8 cellular contexts compared by ENCODE assay signal in the genomic region with DNA sequence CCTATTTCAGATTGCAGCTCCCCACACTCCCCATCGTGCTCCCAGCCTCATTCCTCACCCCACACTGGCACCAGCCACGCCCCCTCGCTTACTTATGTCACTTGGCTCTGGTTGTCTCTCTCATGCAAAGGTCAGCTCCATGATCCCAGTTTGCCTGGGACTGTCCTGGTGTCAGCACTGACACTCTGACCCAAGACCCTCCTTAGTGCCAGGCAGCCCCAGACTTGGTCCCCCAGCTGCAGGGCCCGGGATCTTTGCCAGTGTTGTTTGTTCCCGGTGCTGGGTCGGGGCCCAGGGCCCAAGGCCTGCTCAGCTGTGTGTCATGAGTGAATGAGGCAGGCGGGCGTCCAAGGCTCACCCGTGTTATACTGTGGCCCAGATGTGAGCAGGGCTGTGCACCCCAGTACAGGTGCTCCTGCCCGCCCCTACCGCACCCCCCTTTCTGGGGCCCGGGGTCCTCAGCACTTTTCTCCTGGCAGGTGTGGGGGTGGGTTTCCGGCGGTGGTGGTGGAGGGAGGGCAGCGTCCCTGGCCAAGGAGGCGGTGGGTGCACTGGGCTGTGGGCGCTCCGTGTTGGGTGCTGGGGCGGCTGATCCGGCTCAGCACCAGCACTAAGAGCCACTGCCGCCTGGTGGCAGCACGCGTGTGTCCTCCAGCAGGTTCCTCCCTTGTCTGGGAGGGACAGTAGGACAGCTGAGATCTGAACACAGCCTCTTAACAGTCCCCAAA. TPM values are rescaled to one million over a fixed set of nuclear protein-coding genes. Genes with fewer than 3 reads are reported as not detected.
DNase-seq lines count a peak whose midpoint lies in the region; ATAC-seq and TF ChIP-seq lines count a peak whose summit lies in the region.

No MANE protein-coding gene starts in this region.

- WGBS in stomach, 5 donors = 21 to 25% (median 22%) methylated on average over 14 to 23 of the region's 23 CpGs

- H3K27me3 Mint-ChIP-seq in activated CD8-positive, alpha-beta memory T cell treated with anti-CD3 and anti-CD28 coated beads, Interleukin-2, amount 10 ng/mL, durations not matched to agents 7 days and 5 days = peaks cover 12% of the 10 kb centered on the region
- peaks cover 0 to 14% (median 0%) of the 10 kb centered on the region in 5 donors for H3K27me3 Mint-ChIP-seq in naive thymus-derived CD4-positive, alpha-beta T cell

- no peaks in the 10 kb centered on the region for H3K27me3 ChIP-seq in naive thymus-derived CD4-positive, alpha-beta T cell (ENCODE audit: control insufficient read depth in 2 of 2, insufficient read depth in 2 of 2, low read length in 2 of 2)
- H3K27me3 ChIP-seq in stomach = peaks cover 0 to 9% (median 0%) of the 10 kb centered on the region in 3 donors

- H3K4me3 ChIP-seq in naive thymus-derived CD4-positive, alpha-beta T cell (ENCODE audit: low read length) = no peak overlapping the region
- no peak overlapping the region for H3K4me3 ChIP-seq in stomach

- intact Hi-C loops in naive thymus-derived CD4-positive, alpha-beta T cell (cut with micrococcal nuclease) = loop anchor here (1.0 to 10.0 kb wide), 6 partner anchors 22 to 226 kb away; a partner anchor contains a TSS
- intact Hi-C loops in stomach (cut with DNase I; ENCODE audit: low total_unique reads) = no loop called here

- CTCF ChIA-PET in activated CD8-positive, alpha-beta memory T cell treated with anti-CD3 and anti-CD28 coated beads, Interleukin-2, amount 10 ng/mL, durations not matched to agents 7 days and 5 days (lab: Charles Lee) = interaction anchor here (0.8 to 5.5 kb wide), 10 partner anchors 18 to 225 kb away, joined by 3 to 38 read pairs (median 4); no protein-coding TSS in a partner anchor
- CTCF ChIA-PET in naive thymus-derived CD4-positive, alpha-beta T cell (lab: Charles Lee) = interaction anchor here (0.8 to 2.1 kb wide), 6 partner anchors 26 to 66 kb away, joined by 3 to 8 read pairs (median 4); no protein-coding TSS in a partner anchor

- DNase-seq in GM03348 (ENCODE audit: low spot score) (peak; percentile 85), NCI-H1694 (lab: John Stamatoyannopoulos, UW) (peak; percentile 49), erythroblast (lab: John Stamatoyannopoulos, UW) (peak; percentile 67 to 78), stomach (peak; percentile 80), NCI-H1417 treated with DMSO at 0.1 percent for 48 hours (lab: John Stamatoyannopoulos, UW) (no peak), NCI-H1048 (lab: John Stamatoyannopoulos, UW) (no peak)
- peak; percentile 80 for DNase-seq in activated CD8-positive, alpha-beta memory T cell treated with anti-CD3 and anti-CD28 coated beads, Interleukin-2, amount 10 ng/mL, durations not matched to agents 7 days and 5 days
- DNase-seq in naive thymus-derived CD4-positive, alpha-beta T cell = peak in 7 of 9 donors; percentile 46 to 69 (median 53)

- peaks cover 6 to 8% of the 10 kb centered on the region in 2 donors for H3K4me1 ChIP-seq in naive thymus-derived CD4-positive, alpha-beta T cell (ENCODE audit: control insufficient read depth in 2 of 2, insufficient read depth in 2 of 2, low read length in 2 of 2)
- peaks cover 8 to 34% (median 23%) of the 10 kb centered on the region in 4 donors for H3K4me1 ChIP-seq in stomach

- peak in 5 of 7 experiments; percentile 49 to 78 (median 67) for TF ChIP-seq CTCF in stomach (IDR thresholded peaks at IDR 0.05)

- POLR2A ChIA-PET in naive thymus-derived CD4-positive, alpha-beta T cell (lab: Charles Lee) = interaction anchor here (1.6 kb wide), 1 partner anchor 56 kb away, joined by 4 read pairs; no protein-coding TSS in a partner anchor

- no peak overlapping the region for H3K27ac Mint-ChIP-seq in activated CD8-positive, alpha-beta memory T cell treated with anti-CD3 and anti-CD28 coated beads, Interleukin-2, amount 10 ng/mL, durations not matched to agents 7 days and 5 days
- H3K27ac Mint-ChIP-seq in naive thymus-derived CD4-positive, alpha-beta T cell = peak overlapping the region in 3 of 9 donors; percentile 11 to 63 (median 50)

- H3K9me3 Mint-ChIP-seq in activated CD8-positive, alpha-beta memory T cell treated with anti-CD3 and anti-CD28 coated beads, Interleukin-2, amount 10 ng/mL, durations not matched to agents 7 days and 5 days (ENCODE audit: low read depth) = peaks cover 2% of the 10 kb centered on the region
- peaks cover 0 to 28% (median 11%) of the 10 kb centered on the region in 11 donors for H3K9me3 Mint-ChIP-seq in naive thymus-derived CD4-positive, alpha-beta T cell

- TF ChIP-seq EP300 in stomach (IDR thresholded peaks at IDR 0.05) = no peak

- peaks cover 0 to 13% (median 0%) of the 10 kb centered on the region in 3 experiments for H3K9me3 ChIP-seq in naive thymus-derived CD4-positive, alpha-beta T cell (ENCODE audit: control insufficient read depth in 2 of 3, low read length in 3 of 3)
- H3K9me3 ChIP-seq in stomach = peaks cover 4 to 26% (median 23%) of the 10 kb centered on the region in 4 donors

- TF ChIP-seq POLR2A in erythroblast (IDR thresholded peaks at IDR 0.05; ENCODE audit: low read length) (no peak), stomach (IDR thresholded peaks at IDR 0.05) (no peak)

- no peak overlapping the region for H3K27ac ChIP-seq in naive thymus-derived CD4-positive, alpha-beta T cell (ENCODE audit: low read depth, low read length)
- H3K27ac ChIP-seq in stomach = no peak overlapping the region

- H3K36me3 ChIP-seq in naive thymus-derived CD4-positive, alpha-beta T cell (ENCODE audit: control insufficient read depth in 2 of 3, insufficient read depth in 3 of 3, low read length in 3 of 3) = no peaks in the 10 kb centered on the region
- no peaks in the 10 kb centered on the region for H3K36me3 ChIP-seq in stomach

- no peak overlapping the region for H3K4me3 Mint-ChIP-seq in activated CD8-positive, alpha-beta memory T cell treated with anti-CD3 and anti-CD28 coated beads, Interleukin-2, amount 10 ng/mL, durations not matched to agents 7 days and 5 days
- peak overlapping the region in 4 of 10 donors; percentile 32 to 49 (median 37) for H3K4me3 Mint-ChIP-seq in naive thymus-derived CD4-positive, alpha-beta T cell

- peaks cover 5% of the 10 kb centered on the region for H3K4me1 Mint-ChIP-seq in activated CD8-positive, alpha-beta memory T cell treated with anti-CD3 and anti-CD28 coated beads, Interleukin-2, amount 10 ng/mL, durations not matched to agents 7 days and 5 days
- H3K4me1 Mint-ChIP-seq in naive thymus-derived CD4-positive, alpha-beta T cell = peaks cover 3 to 12% (median 6%) of the 10 kb centered on the region in 7 donors

- peaks cover 2% of the 10 kb centered on the region for H3K36me3 Mint-ChIP-seq in activated CD8-positive, alpha-beta memory T cell treated with anti-CD3 and anti-CD28 coated beads, Interleukin-2, amount 10 ng/mL, durations not matched to agents 7 days and 5 days
- peaks cover 3 to 11% (median 5%) of the 10 kb centered on the region in 5 donors for H3K36me3 Mint-ChIP-seq in naive thymus-derived CD4-positive, alpha-beta T cell

- ATAC-seq in activated CD8-positive, alpha-beta memory T cell treated with anti-CD3 and anti-CD28 coated beads, Interleukin-2, amount 10 ng/mL, durations not matched to agents 7 days and 5 days = peak; percentile 95
- peak; percentile 93 for ATAC-seq in naive thymus-derived CD4-positive, alpha-beta T cell

RNA-seq across cellular contexts. Expression of a gene that starts 19.5 kb away (rescaled TPM):
- total RNA-seq in activated CD8-positive, alpha-beta memory T cell treated with anti-CD3 and anti-CD28 coated beads, Interleukin-2, amount 10 ng/mL, durations not matched to agents 7 days and 5 days = under 1 TPM in 1 of 2 experiments, not detected in 1; 0.05 TPM
- total RNA-seq in naive thymus-derived CD4-positive, alpha-beta T cell = not detected
- not detected for polyA plus RNA-seq in naive thymus-derived CD4-positive, alpha-beta T cell
- total RNA-seq in stomach = 1 to 10 TPM in 1 of 5 donors, under 1 TPM in 2, not detected in 2; 0.87 to 1.2 (median 0.92) TPM
- under 1 TPM in 1 of 3 donors, not detected in 2; 0.03 TPM for polyA plus RNA-seq in stomach

RNA-seq across cellular contexts. Expression of a gene that starts 32.5 kb away (rescaled TPM):
- 10 to 100 TPM; 53.4 to 79.7 TPM for total RNA-seq in activated CD8-positive, alpha-beta memory T cell treated with anti-CD3 and anti-CD28 coated beads, Interleukin-2, amount 10 ng/mL, durations not matched to agents 7 days and 5 days
- total RNA-seq in naive thymus-derived CD4-positive, alpha-beta T cell = 100 to 1,000 TPM in 2 of 5 experiments, 10 to 100 TPM in 3; 44.4 to 164 (median 78.3) TPM
- polyA plus RNA-seq in naive thymus-derived CD4-positive, alpha-beta T cell = 10 to 100 TPM; 21.3 to 38.8 TPM
- total RNA-seq in stomach = 100 to 1,000 TPM in 3 of 5 donors, 10 to 100 TPM in 2; 51.9 to 802 (median 298) TPM
- 10 to 100 TPM; 75.6 to 87.6 (median 81.6) TPM for polyA plus RNA-seq in stomach

Comparison
In these comparisons a context has a peak if more than half of its experiments do, and no peak if none do; other contexts are left out.
1. DNase-seq: peak in GM03348 (single experiment), NCI-H1694 (single experiment), activated CD8-positive, alpha-beta memory T cell treated with anti-CD3 and anti-CD28 coated beads, Interleukin-2, amount 10 ng/mL, durations not matched to agents 7 days and 5 days (single experiment), erythroblast (2 of 2), naive thymus-derived CD4-positive, alpha-beta T cell (7 of 9) and stomach (single experiment); none in NCI-H1417 treated with DMSO at 0.1 percent for 48 hours (single experiment) and NCI-H1048 (single experiment).